In genomic region chr19:31220540-31220939, GRCh38 we compare ENCODE assay signal across 9 cellular contexts.
DNase-seq lines count a peak whose midpoint lies in the region; ATAC-seq and TF ChIP-seq lines count a peak whose summit lies in the region.
"Had no signal": no experiment of that assay in that cellular context is flagged by ENCODE, and none has a peak within 500 bp of the region (broad histone marks: within the 10 kb centered on the region; RNA-seq: fewer than 3 reads in every experiment).

No MANE protein-coding gene starts in this region.

- no peaks in the 10 kb centered on the region for H3F3A ChIP-seq in GM23338 (replicated peaks; ENCODE audit: low read depth)

- H3K27ac ChIP-seq in GM23338 (ENCODE audit: low read depth): no peak overlapping the region
- H3K27ac ChIP-seq in uterus: no peak overlapping the region

- DNase-seq in GM23338 (ENCODE audit: low spot score) (peak; percentile 65), NCI-H526 (lab: John Stamatoyannopoulos, UW) (peak; percentile 13 to 49), uterus (no peak), HuH-7.5 (ENCODE audit: low spot score) (no peak), left lobe of liver (ENCODE audit: low spot score) (no peak)
- peak; percentile 3 for DNase-seq in activated effector memory CD4-positive, alpha-beta T cell treated with Interleukin-2 at 50 U/mL for 16 hours
- peak in 4 of 10 donors; percentile 5 to 24 (median 14) for DNase-seq in naive thymus-derived CD8-positive, alpha-beta T cell
- DNase-seq: NCI-H2227 treated with DMSO at 0.1 percent for 48 hours had no signal

- peaks cover 20% of the 10 kb centered on the region; the same call in 1 of the 2 replicates for H3K9me2 ChIP-seq in GM23338 (ENCODE audit: insufficient read depth)

- no peak overlapping the region for H3K4me3 Mint-ChIP-seq in GM23338
- H3K4me3 Mint-ChIP-seq in naive thymus-derived CD8-positive, alpha-beta T cell: no peak overlapping the region

- H4K20me1 ChIP-seq in GM23338 (replicated peaks; ENCODE audit: insufficient read depth): no peaks in the 10 kb centered on the region

- H3K36me3 Mint-ChIP-seq in GM23338 (ENCODE audit: low read depth): no peaks in the 10 kb centered on the region
- H3K36me3 Mint-ChIP-seq in naive thymus-derived CD8-positive, alpha-beta T cell: no peaks in the 10 kb centered on the region

- H3K36me3 ChIP-seq in GM23338 (ENCODE audit: insufficient read depth): no peaks in the 10 kb centered on the region
- H3K36me3 ChIP-seq in uterus: no peaks in the 10 kb centered on the region

- H3K9me3 ChIP-seq in uterus: no peaks in the 10 kb centered on the region

- POLR2A ChIA-PET in naive thymus-derived CD8-positive, alpha-beta T cell (lab: Charles Lee): no interaction called here

- no peaks in the 10 kb centered on the region for H3K9me3 Mint-ChIP-seq in GM23338
- H3K9me3 Mint-ChIP-seq in naive thymus-derived CD8-positive, alpha-beta T cell: peaks cover 0 to 13% (median 0%) of the 10 kb centered on the region in 9 donors

- H3K4me1 ChIP-seq in GM23338 (ENCODE audit: insufficient read depth) (no peaks in the 10 kb centered on the region), uterus (peaks cover 0 to 5% of the 10 kb centered on the region in 2 donors)

- H2AFZ ChIP-seq in GM23338: peak overlapping the region; percentile 90; the same call in 1 of the 2 replicates

- peak; percentile 81 for ATAC-seq in GM23338
- ATAC-seq in naive thymus-derived CD8-positive, alpha-beta T cell: peak; percentile 58 to 69
- no peak for ATAC-seq in left lobe of liver
- no peak for ATAC-seq in HG03439 (IDR thresholded peaks at IDR 0.05; ENCODE audit: unreplicated experiment)

- H3K4me2 ChIP-seq in GM23338: no peak overlapping the region

- H3K27me3 ChIP-seq in GM23338 (ENCODE audit: insufficient read depth) (no peaks in the 10 kb centered on the region), uterus (no peaks in the 10 kb centered on the region)

- H3K27ac Mint-ChIP-seq in GM23338: no peak overlapping the region
- peak overlapping the region in 3 of 10 donors; percentile 8 to 85 (median 38) for H3K27ac Mint-ChIP-seq in naive thymus-derived CD8-positive, alpha-beta T cell

- H3K4me1 Mint-ChIP-seq in GM23338: no peaks in the 10 kb centered on the region
- peaks cover 3 to 10% (median 10%) of the 10 kb centered on the region in 4 donors for H3K4me1 Mint-ChIP-seq in naive thymus-derived CD8-positive, alpha-beta T cell

- no peak for TF ChIP-seq POLR2A in uterus (IDR thresholded peaks at IDR 0.05)

- no peak for TF ChIP-seq CTCF in GM23338 (conservative IDR thresholded peaks at IDR 0.05; ENCODE audit: low read depth in 2 of 2)
- TF ChIP-seq CTCF in uterus (IDR thresholded peaks at IDR 0.05): no peak

- intact Hi-C loops in uterus (cut with DNase I; ENCODE audit: low total_unique reads): no loop called here

- peaks cover 2% of the 10 kb centered on the region for H3K27me3 Mint-ChIP-seq in GM23338 (ENCODE audit: insufficient read depth, low read depth, poor library complexity)
- no peaks in the 10 kb centered on the region for H3K27me3 Mint-ChIP-seq in naive thymus-derived CD8-positive, alpha-beta T cell

- H3K79me2 ChIP-seq in GM23338 (replicated peaks; ENCODE audit: insufficient read depth): no peaks in the 10 kb centered on the region

- H3K4me3 ChIP-seq in GM23338: no peak overlapping the region
- H3K4me3 ChIP-seq in uterus: no peak overlapping the region

TF ChIP-seq in GM23338, 12 proteins besides CTCF, POLR2A, EP300 and RAD21:
- TF ChIP-seq EZH2 (IDR thresholded peaks at IDR 0.05; ENCODE audit: low read depth, unreplicated experiment) (no peak), ETS1 (IDR thresholded peaks at IDR 0.05) (peak; percentile 76), ZNF114 (CRISPR knock-in tag; IDR thresholded peaks at IDR 0.05) (no peak), REST (IDR thresholded peaks at IDR 0.05; ENCODE audit: unreplicated experiment) (no peak), CREB1 (CRISPR knock-in tag; IDR thresholded peaks at IDR 0.05; ENCODE audit: low read depth) (no peak), EZH2phosphoT487 (IDR thresholded peaks at IDR 0.05; ENCODE audit: unreplicated experiment) (no peak), NANOG (IDR thresholded peaks at IDR 0.05; ENCODE audit: borderline replicate concordance) (no peak), ZNF331 (CRISPR knock-in tag; IDR thresholded peaks at IDR 0.05; ENCODE audit: low read depth) (no peak)

Comparison
In these comparisons a context has a peak if more than half of its experiments do, and no peak if none do; other contexts are left out.
1. ATAC-seq: peak in GM23338 (single experiment) and naive thymus-derived CD8-positive, alpha-beta T cell (2 of 2); none in left lobe of liver (single experiment) and HG03439 (single experiment).
2. DNase-seq: peak in GM23338 (single experiment), NCI-H526 (2 of 2) and activated effector memory CD4-positive, alpha-beta T cell treated with Interleukin-2 at 50 U/mL for 16 hours (single experiment); none in uterus (0 of 2), HuH-7.5 (single experiment) and left lobe of liver (single experiment).